In the genomic region with DNA sequence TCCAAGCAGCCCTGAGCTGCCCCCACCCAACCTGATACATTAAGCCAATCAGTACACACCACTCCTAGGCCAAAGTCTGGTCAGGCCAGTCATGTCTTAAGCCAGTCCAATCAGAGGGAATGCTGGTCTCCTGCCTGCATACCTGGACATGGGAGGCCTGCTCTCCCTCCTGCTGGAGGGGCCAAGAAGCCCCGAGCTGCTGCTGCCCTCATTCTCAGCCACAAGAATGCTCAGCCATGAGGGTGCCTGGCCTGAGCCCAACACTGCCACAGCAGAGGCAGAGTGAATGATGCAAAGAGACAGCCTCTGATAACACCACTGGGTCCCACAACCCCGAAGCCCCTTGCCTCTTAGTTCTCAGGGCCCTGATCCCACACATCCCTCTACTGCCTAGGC, we compare ENCODE assay signal across 15 cellular contexts. TPM values are rescaled to one million over a fixed set of nuclear protein-coding genes. Genes with fewer than 3 reads are reported as not detected.
DNase-seq lines count a peak whose midpoint lies in the region; ATAC-seq and TF ChIP-seq lines count a peak whose summit lies in the region.
"Had no signal": no experiment of that assay in that cellular context is flagged by ENCODE, and none has a peak within 500 bp of the region (broad histone marks: within the 10 kb centered on the region; RNA-seq: fewer than 3 reads in every experiment).

No MANE protein-coding gene starts in this region.

- no peaks in the 10 kb centered on the region for H3K79me2 ChIP-seq in HCT116 (ENCODE audit: insufficient read depth, low read length)

- POLR2A ChIA-PET in HCT116 (lab: Charles Lee) = no interaction called here

- CTCF ChIA-PET in HCT116 (lab: Charles Lee) = interaction anchor here (1.0 to 1.7 kb wide), 2 partner anchors 48 to 104 kb away, joined by 3 to 6 read pairs; no protein-coding TSS in a partner anchor

- H2AFZ ChIP-seq in HCT116 (ENCODE audit: low read depth, low read length, poor library complexity, severe bottlenecking) = no peak overlapping the region

- no TSS peak for BruUV-seq in HCT116 (replicated peaks; lab: Mats Ljungman, UMichigan)

- H3K9me3 ChIP-seq in HCT116 (ENCODE audit: control insufficient read depth in 1 of 2, insufficient read depth in 1 of 2, low read depth in 1 of 2, low read length in 2 of 2) = no peaks in the 10 kb centered on the region
- H3K9me3 ChIP-seq: Peyer's patch, right atrium auricular region had no signal

- intact Hi-C loops in HCT116 (cut with micrococcal nuclease) = no loop called here

- H3K4me3 ChIP-seq in HCT116 (replicated peaks in 1 of 2; ENCODE audit: low read depth in 1 of 2, low read length in 2 of 2) = peak overlapping the region in 1 of 2 experiments; percentile 12; a peak in 1 of 4 replicates
- H3K4me3 ChIP-seq: Peyer's patch, right atrium auricular region had no signal

- no peak for TF ChIP-seq POLR2A in HCT116 (IDR thresholded peaks at IDR 0.05; ENCODE audit: borderline replicate concordance, extremely low read depth, insufficient read depth, insufficient read length)

- H3K4me2 ChIP-seq in HCT116 (ENCODE audit: low read length) = peak overlapping the region; percentile 71

- RAD21 ChIA-PET in HCT116 (lab: Charles Lee; ENCODE audit: low non-redundant PET in 1 of 2, low total read pairs in 2 of 2, uncharacterized antibody in 2 of 2, unreplicated experiment in 2 of 2) = no interaction called here

- TF ChIP-seq CTCF in HCT116 (IDR thresholded peaks at IDR 0.05 in 2 of 3, conservative IDR thresholded peaks at IDR 0.05 in 1 of 3; ENCODE audit: borderline replicate concordance in 1 of 3, insufficient read depth in 1 of 3, low read depth in 2 of 3, low read length in 2 of 3) = no peak

- TF ChIP-seq RAD21 in HCT116 (IDR thresholded peaks at IDR 0.05; ENCODE audit: low read depth) = no peak

- H4K20me1 ChIP-seq in HCT116 (ENCODE audit: insufficient read depth) = no peaks in the 10 kb centered on the region

- peak; percentile 28 for ATAC-seq in HCT116
- ATAC-seq in SK-N-SH treated with all-trans-retinoic acid at 6 μM for 48 hours = peak; percentile 29
- ATAC-seq in GM19463 (IDR thresholded peaks at IDR 0.05; ENCODE audit: unreplicated experiment) = no peak
- ATAC-seq in GM19467 (IDR thresholded peaks at IDR 0.05; ENCODE audit: unreplicated experiment) = no peak

- no peaks in the 10 kb centered on the region for H3K36me3 ChIP-seq in HCT116 (ENCODE audit: control insufficient read depth in 1 of 2, insufficient read depth in 2 of 2, low read length in 2 of 2)
- H3K36me3 ChIP-seq: Peyer's patch, right atrium auricular region had no signal

- 0 out of 2 replicates have a peak overlapping the region, but pooled peaks have one; percentile 17 for H3K9ac ChIP-seq in HCT116 (ENCODE audit: low read length)

- DNase-seq in A172 (ENCODE audit: low spot score) (peak; percentile 37), HCT116 (ENCODE audit: low read depth, low spot score) (no peak), islet precursor cell (peak; percentile 76), nucleus accumbens (lab: John Stamatoyannopoulos, UW) (no peak), AML-193 (lab: John Stamatoyannopoulos, UW) (no peak)
- DNase-seq: activated B cell treated with CpG ODN at 0.5 μM for 24 hours; activated CD8-positive, alpha-beta memory T cell treated with anti-CD3 and anti-CD28 coated beads for 24 hours; MV-4-11; NCI-H2107; substantia nigra had no signal

- H3K27ac ChIP-seq in HCT116 (ENCODE audit: low read depth, low read length) = peak overlapping the region; percentile 50
- H3K27ac ChIP-seq: Peyer's patch, right atrium auricular region had no signal

- no peaks in the 10 kb centered on the region for H3K27me3 ChIP-seq in HCT116 (ENCODE audit: insufficient read depth, low read length)
- H3K27me3 ChIP-seq: Peyer's patch, right atrium auricular region had no signal

- H3K9me2 ChIP-seq in HCT116 (ENCODE audit: insufficient read depth) = no peaks in the 10 kb centered on the region

- peaks cover 21 to 26% of the 10 kb centered on the region in 2 experiments for H3K4me1 ChIP-seq in HCT116 (ENCODE audit: control insufficient read depth in 1 of 2, insufficient read depth in 2 of 2, low read length in 2 of 2)
- H3K4me1 ChIP-seq: right atrium auricular region had no signal

TF ChIP-seq in HCT116, 20 proteins besides CTCF, POLR2A, EP300 and RAD21 (continues in another document):
- TF ChIP-seq CBX3 (IDR thresholded peaks at IDR 0.05; ENCODE audit: low read depth) = no peak
- TF ChIP-seq, protein P1, sequence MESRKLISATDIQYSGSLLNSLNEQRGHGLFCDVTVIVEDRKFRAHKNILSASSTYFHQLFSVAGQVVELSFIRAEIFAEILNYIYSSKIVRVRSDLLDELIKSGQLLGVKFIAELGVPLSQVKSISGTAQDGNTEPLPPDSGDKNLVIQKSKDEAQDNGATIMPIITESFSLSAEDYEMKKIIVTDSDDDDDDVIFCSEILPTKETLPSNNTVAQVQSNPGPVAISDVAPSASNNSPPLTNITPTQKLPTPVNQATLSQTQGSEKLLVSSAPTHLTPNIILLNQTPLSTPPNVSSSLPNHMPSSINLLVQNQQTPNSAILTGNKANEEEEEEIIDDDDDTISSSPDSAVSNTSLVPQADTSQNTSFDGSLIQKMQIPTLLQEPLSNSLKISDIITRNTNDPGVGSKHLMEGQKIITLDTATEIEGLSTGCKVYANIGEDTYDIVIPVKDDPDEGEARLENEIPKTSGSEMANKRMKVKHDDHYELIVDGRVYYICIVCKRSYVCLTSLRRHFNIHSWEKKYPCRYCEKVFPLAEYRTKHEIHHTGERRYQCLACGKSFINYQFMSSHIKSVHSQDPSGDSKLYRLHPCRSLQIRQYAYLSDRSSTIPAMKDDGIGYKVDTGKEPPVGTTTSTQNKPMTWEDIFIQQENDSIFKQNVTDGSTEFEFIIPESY (IDR thresholded peaks at IDR 0.05; ENCODE audit: extremely low read depth, insufficient replicate concordance, low read length) = no peak

TF ChIP-seq in SK-N-SH treated with all-trans-retinoic acid at 6 μM for 48 hours, 23 proteins besides CTCF, POLR2A, EP300 and RAD21:
- TF ChIP-seq, protein P2, sequence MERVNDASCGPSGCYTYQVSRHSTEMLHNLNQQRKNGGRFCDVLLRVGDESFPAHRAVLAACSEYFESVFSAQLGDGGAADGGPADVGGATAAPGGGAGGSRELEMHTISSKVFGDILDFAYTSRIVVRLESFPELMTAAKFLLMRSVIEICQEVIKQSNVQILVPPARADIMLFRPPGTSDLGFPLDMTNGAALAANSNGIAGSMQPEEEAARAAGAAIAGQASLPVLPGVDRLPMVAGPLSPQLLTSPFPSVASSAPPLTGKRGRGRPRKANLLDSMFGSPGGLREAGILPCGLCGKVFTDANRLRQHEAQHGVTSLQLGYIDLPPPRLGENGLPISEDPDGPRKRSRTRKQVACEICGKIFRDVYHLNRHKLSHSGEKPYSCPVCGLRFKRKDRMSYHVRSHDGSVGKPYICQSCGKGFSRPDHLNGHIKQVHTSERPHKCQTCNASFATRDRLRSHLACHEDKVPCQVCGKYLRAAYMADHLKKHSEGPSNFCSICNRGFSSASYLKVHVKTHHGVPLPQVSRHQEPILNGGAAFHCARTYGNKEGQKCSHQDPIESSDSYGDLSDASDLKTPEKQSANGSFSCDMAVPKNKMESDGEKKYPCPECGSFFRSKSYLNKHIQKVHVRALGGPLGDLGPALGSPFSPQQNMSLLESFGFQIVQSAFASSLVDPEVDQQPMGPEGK (CRISPR knock-in tag; IDR thresholded peaks at IDR 0.05; ENCODE audit: borderline replicate concordance) = no peak
- TF ChIP-seq, protein P3, sequence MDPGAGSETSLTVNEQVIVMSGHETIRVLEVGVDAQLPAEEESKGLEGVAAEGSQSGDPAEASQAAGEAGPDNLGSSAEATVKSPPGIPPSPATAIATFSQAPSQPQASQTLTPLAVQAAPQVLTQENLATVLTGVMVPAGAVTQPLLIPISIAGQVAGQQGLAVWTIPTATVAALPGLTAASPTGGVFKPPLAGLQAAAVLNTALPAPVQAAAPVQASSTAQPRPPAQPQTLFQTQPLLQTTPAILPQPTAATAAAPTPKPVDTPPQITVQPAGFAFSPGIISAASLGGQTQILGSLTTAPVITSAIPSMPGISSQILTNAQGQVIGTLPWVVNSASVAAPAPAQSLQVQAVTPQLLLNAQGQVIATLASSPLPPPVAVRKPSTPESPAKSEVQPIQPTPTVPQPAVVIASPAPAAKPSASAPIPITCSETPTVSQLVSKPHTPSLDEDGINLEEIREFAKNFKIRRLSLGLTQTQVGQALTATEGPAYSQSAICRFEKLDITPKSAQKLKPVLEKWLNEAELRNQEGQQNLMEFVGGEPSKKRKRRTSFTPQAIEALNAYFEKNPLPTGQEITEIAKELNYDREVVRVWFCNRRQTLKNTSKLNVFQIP (CRISPR knock-in tag; IDR thresholded peaks at IDR 0.05; ENCODE audit: borderline replicate concordance, low read depth) = no peak
- TF ChIP-seq ZNF70 (CRISPR knock-in tag; IDR thresholded peaks at IDR 0.05) (no peak), GLIS3 (CRISPR knock-in tag; IDR thresholded peaks at IDR 0.05) (no peak), RARB (CRISPR knock-in tag; IDR thresholded peaks at IDR 0.05) (no peak), ZC3H10 (CRISPR knock-in tag; IDR thresholded peaks at IDR 0.05) (no peak), PPARA (CRISPR knock-in tag; IDR thresholded peaks at IDR 0.05; ENCODE audit: borderline replicate concordance) (no peak), ARNTL (CRISPR knock-in tag; IDR thresholded peaks at IDR 0.05; ENCODE audit: borderline replicate concordance, low read depth) (no peak), TCF4 (CRISPR knock-in tag; IDR thresholded peaks at IDR 0.05; ENCODE audit: borderline replicate concordance) (no peak), OSR1 (CRISPR knock-in tag; IDR thresholded peaks at IDR 0.05) (no peak), SNAI2 (CRISPR knock-in tag; IDR thresholded peaks at IDR 0.05) (no peak)

RNA-seq across cellular contexts. Expression of a gene that starts 23.0 kb away (rescaled TPM):
- 0.98 TPM in 2 replicates for total RNA-seq in A172 (2014; rRNA removed; shearing (Covaris generic))
- total RNA-seq in HCT116 (2021; ENCODE audit: unreplicated experiment) = 6.1 TPM
- 5.0 and 6.3 TPM in 2 replicates for polyA plus RNA-seq in HCT116 (2012)

RNA-seq across cellular contexts. Expression of a gene that starts 42.3 kb away (rescaled TPM):
- total RNA-seq in A172 (2014; rRNA removed; shearing (Covaris generic)) = 88.4 and 112 TPM in 2 replicates
- 456 TPM for total RNA-seq in HCT116 (2021; ENCODE audit: unreplicated experiment)
- 563 and 639 TPM in 2 replicates for polyA plus RNA-seq in HCT116 (2012)

RNA-seq across cellular contexts. Expression of a gene that starts 48.8 kb away (rescaled TPM):
- 4.0 and 6.3 TPM in 2 replicates for total RNA-seq in A172 (2014; rRNA removed; shearing (Covaris generic))
- total RNA-seq in HCT116 (2021; ENCODE audit: unreplicated experiment) = 61.2 TPM
- polyA plus RNA-seq in HCT116 (2012) = 28.4 and 32.1 TPM in 2 replicates

Comparison
In these comparisons a context has a peak if more than half of its experiments do, and no peak if none do; other contexts are left out.
1. DNase-seq: peak in A172 (single experiment) and islet precursor cell (single experiment); none in HCT116 (single experiment), nucleus accumbens (0 of 56) and AML-193 (0 of 2).
2. ATAC-seq: peak in HCT116 (single experiment) and SK-N-SH treated with all-trans-retinoic acid at 6 μM for 48 hours (single experiment); none in GM19463 (single experiment) and GM19467 (single experiment).